Comparison of ENCODE assay signal across 1 cellular context in the genomic region with DNA sequence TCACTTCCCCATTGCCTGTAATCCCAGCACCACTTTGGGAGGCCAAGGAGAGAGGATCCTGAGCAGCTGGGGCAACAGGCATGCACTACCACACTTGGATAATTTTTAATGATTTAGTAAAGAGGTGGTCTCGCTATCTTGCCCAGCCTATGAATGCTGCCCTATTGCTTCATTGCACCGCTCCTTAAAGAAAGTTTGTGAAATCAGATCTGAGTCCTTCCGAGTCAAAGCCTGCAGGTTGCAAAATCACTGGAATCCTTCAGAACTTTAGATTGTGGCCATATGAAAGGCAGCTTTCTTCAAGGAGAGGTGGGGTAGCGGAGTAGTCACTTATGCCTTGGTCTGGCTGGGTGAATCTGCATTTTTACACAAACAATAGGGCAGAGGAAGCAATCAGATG.
TF ChIP-seq lines count a peak whose summit lies in the region.

No MANE protein-coding gene starts in this region.

TF ChIP-seq in H1, 55 proteins besides CTCF, POLR2A, EP300 and RAD21 (continued from another document):
- TF ChIP-seq CTBP2 (IDR thresholded peaks at IDR 0.05; ENCODE audit: borderline replicate concordance, insufficient read depth, insufficient read length, low read length) = no peak
- TF ChIP-seq EGR1 (IDR thresholded peaks at IDR 0.05; ENCODE audit: borderline replicate concordance, low read depth, low read length) = no peak
- no peak for TF ChIP-seq HDAC6 (IDR thresholded peaks at IDR 0.05; ENCODE audit: low read depth, low read length)
- TF ChIP-seq HDAC2 (IDR thresholded peaks at IDR 0.05; ENCODE audit: borderline replicate concordance in 1 of 2, low read depth in 2 of 2, low read length in 2 of 2) = no peak
- no peak for TF ChIP-seq CREB1 (IDR thresholded peaks at IDR 0.05)
- TF ChIP-seq SP1 (IDR thresholded peaks at IDR 0.05; ENCODE audit: low read depth, low read length) = no peak
- TF ChIP-seq, protein P1, sequence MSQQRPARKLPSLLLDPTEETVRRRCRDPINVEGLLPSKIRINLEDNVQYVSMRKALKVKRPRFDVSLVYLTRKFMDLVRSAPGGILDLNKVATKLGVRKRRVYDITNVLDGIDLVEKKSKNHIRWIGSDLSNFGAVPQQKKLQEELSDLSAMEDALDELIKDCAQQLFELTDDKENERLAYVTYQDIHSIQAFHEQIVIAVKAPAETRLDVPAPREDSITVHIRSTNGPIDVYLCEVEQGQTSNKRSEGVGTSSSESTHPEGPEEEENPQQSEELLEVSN (IDR thresholded peaks at IDR 0.05) = no peak
- TF ChIP-seq BACH1 (IDR thresholded peaks at IDR 0.05; ENCODE audit: low read length) = no peak
- no peak for TF ChIP-seq JUN (IDR thresholded peaks at IDR 0.05; ENCODE audit: low read depth, low read length)
